Comparison of ENCODE assay signal across 24 cellular contexts in genomic region chr2:16240459-16240858, GRCh38.
"Had no signal": no experiment of that assay in that cellular context is flagged by ENCODE, and none has a peak within 500 bp of the region (broad histone marks: within the 10 kb centered on the region; RNA-seq: fewer than 3 reads in every experiment).

No MANE protein-coding gene starts in this region.

- H2AFZ ChIP-seq: hepatocyte had no signal

- H3K27ac Mint-ChIP-seq: naive thymus-derived CD8-positive, alpha-beta T cell; stimulated activated effector memory CD8-positive, alpha-beta T cell treated with anti-CD3 and anti-CD28 coated beads, Interleukin-12 subunit alpha, Interleukin-12 subunit beta, amount 100 ng/mL, for 72 hours had no signal

- H3K9me3 ChIP-seq: gastrocnemius medialis, lower lobe of right lung, neutrophil, prostate gland, sigmoid colon, stomach, thyroid gland, upper lobe of left lung, uterus had no signal

- H3K4me3 ChIP-seq: dorsolateral prefrontal cortex, gastrocnemius medialis, hepatocyte, lower lobe of right lung, prostate gland, sigmoid colon, stomach, thyroid gland, upper lobe of left lung, uterus had no signal

- H3K27ac ChIP-seq: dorsolateral prefrontal cortex, epithelial cell of prostate, gastrocnemius medialis, hepatocyte, lower lobe of right lung, neutrophil, prostate gland, sigmoid colon, stomach, thyroid gland, upper lobe of left lung, uterus had no signal

- H3K36me3 ChIP-seq: gastrocnemius medialis, lower lobe of right lung, neutrophil, prostate gland, sigmoid colon, stomach, thyroid gland, upper lobe of left lung, uterus had no signal

- H3K79me2 ChIP-seq: hepatocyte had no signal

- H3K4me3 Mint-ChIP-seq: naive thymus-derived CD8-positive, alpha-beta T cell; stimulated activated effector memory CD8-positive, alpha-beta T cell treated with anti-CD3 and anti-CD28 coated beads, Interleukin-12 subunit alpha, Interleukin-12 subunit beta, amount 100 ng/mL, for 72 hours had no signal

- H3K4me1 Mint-ChIP-seq: naive thymus-derived CD8-positive, alpha-beta T cell; stimulated activated effector memory CD8-positive, alpha-beta T cell treated with anti-CD3 and anti-CD28 coated beads, Interleukin-12 subunit alpha, Interleukin-12 subunit beta, amount 100 ng/mL, for 72 hours had no signal

- DNase-seq: cerebellar nuclear complex; dorsolateral prefrontal cortex; effector CD4-positive, alpha-beta T cell; foreskin fibroblast; gastrocnemius medialis; left colon; left ventricle myocardium superior; lower lobe of right lung; naive thymus-derived CD8-positive, alpha-beta T cell; right cardiac atrium; sigmoid colon; stimulated activated CD4-positive, alpha-beta T cell treated with anti-CD3 and anti-CD28 coated beads, Interleukin-2, amount 100 ng/mL, for 24 hours; stimulated activated CD4-positive, alpha-beta T cell treated with anti-CD3 and anti-CD28 coated beads, Interleukin-4, amount 100 ng/mL, for 24 hours; stimulated activated naive CD4-positive, alpha-beta T cell treated with Interleukin-2 at 50 U/mL for 16 hours; stomach; thyroid gland; upper lobe of left lung; uterus had no signal

- H3K4me2 ChIP-seq: hepatocyte had no signal

- ATAC-seq: esophagus mucosa; gastrocnemius medialis; left colon; left ventricle myocardium superior; lower lobe of right lung; naive thymus-derived CD8-positive, alpha-beta T cell; right cardiac atrium; stimulated activated effector memory CD8-positive, alpha-beta T cell treated with anti-CD3 and anti-CD28 coated beads, Interleukin-12 subunit alpha, Interleukin-12 subunit beta, amount 100 ng/mL, for 72 hours had no signal

- H3K27me3 ChIP-seq: gastrocnemius medialis, hepatocyte, neutrophil, sigmoid colon, stomach, thyroid gland, upper lobe of left lung, uterus had no signal

- H3K36me3 Mint-ChIP-seq: naive thymus-derived CD8-positive, alpha-beta T cell; stimulated activated effector memory CD8-positive, alpha-beta T cell treated with anti-CD3 and anti-CD28 coated beads, Interleukin-12 subunit alpha, Interleukin-12 subunit beta, amount 100 ng/mL, for 72 hours had no signal

- H3K4me1 ChIP-seq: gastrocnemius medialis, lower lobe of right lung, prostate gland, sigmoid colon, stomach, thyroid gland, upper lobe of left lung, uterus had no signal
